12 cellular contexts compared by ENCODE assay signal in the genomic region with DNA sequence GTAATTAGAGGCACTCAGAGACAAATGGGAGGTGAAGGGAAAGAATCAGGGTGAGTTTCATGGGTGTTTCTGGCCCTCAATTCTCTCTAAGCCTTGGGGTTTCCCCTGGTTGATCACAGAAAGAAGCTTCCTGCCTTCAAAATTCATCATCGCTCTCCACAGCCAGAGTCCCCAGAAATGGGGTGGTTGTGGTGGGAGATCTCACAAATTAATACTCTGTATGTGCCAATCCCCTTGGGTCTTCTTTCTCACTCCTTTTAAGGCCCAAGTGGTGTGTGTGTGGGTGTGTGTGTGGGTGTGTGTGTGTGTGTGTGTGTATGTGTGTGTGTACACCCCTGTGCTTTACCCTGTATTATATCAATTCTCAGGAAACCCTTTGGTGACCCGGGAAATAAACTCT. TPM values are rescaled to one million over a fixed set of nuclear protein-coding genes. Genes with fewer than 3 reads are reported as not detected.
A peak's percentile ranks its signal among the peaks of the same experiment; 100 is the strongest.
DNase-seq lines count a peak whose midpoint lies in the region; ATAC-seq and TF ChIP-seq lines count a peak whose summit lies in the region.
"Had no signal": no experiment of that assay in that cellular context is flagged by ENCODE, and none has a peak within 500 bp of the region (broad histone marks: within the 10 kb centered on the region; RNA-seq: fewer than 3 reads in every experiment).

No MANE protein-coding gene starts in this region.

- DNase-seq in activated T-cell treated with anti-CD3 and anti-CD28 coated beads for 24 hours (ENCODE audit: low read depth) (peak; percentile 42), left lobe of liver (ENCODE audit: low spot score) (peak; percentile 6), GDM1 (lab: John Stamatoyannopoulos, UW) (no peak), SW 1271 (lab: John Stamatoyannopoulos, UW) (no peak), NCI-H2171 treated with DMSO at 0.1 percent for 48 hours (lab: John Stamatoyannopoulos, UW) (no peak), kidney glomerular epithelial cell (lab: John Stamatoyannopoulos, UW) (no peak)
- DNase-seq in stimulated activated naive CD4-positive, alpha-beta T cell (lab: John Stamatoyannopoulos, UW), result peak in 5 of 6 experiments; percentile 21 to 38 (median 27)
- DNase-seq: amygdala, erythroblast, KG1, NCI-H345 had no signal

- peaks cover 20% of the 10 kb centered on the region for H3K4me1 ChIP-seq in OCI-LY1 (ENCODE audit: insufficient read depth, low read length, severe bottlenecking)

- H3K9ac ChIP-seq in OCI-LY1 (ENCODE audit: low read length), result no peak overlapping the region

- H3K9me2 ChIP-seq in OCI-LY1 (ENCODE audit: low read depth, low read length), result no peaks in the 10 kb centered on the region

- peaks cover 13% of the 10 kb centered on the region for H3K9me3 ChIP-seq in OCI-LY1 (ENCODE audit: low read length)

- H3F3A ChIP-seq in OCI-LY1 (ENCODE audit: insufficient read depth, low read length), result 0 out of 2 replicates have a peak, but pooled peaks cover 7% of the 10 kb centered on the region

- no peak for TF ChIP-seq CTCF in OCI-LY1 (IDR thresholded peaks at IDR 0.05; ENCODE audit: low read length)

- no peak overlapping the region for H3K4me2 ChIP-seq in OCI-LY1 (ENCODE audit: low read length)

- no peaks in the 10 kb centered on the region for H4K20me1 ChIP-seq in OCI-LY1 (ENCODE audit: insufficient read depth, low read length)

- peak overlapping the region; percentile 58 for H3K27ac ChIP-seq in OCI-LY1 (ENCODE audit: low read depth, low read length, poor library complexity, severe bottlenecking)

- H2AFZ ChIP-seq in OCI-LY1 (ENCODE audit: low read length), result no peak overlapping the region

- no peak for ATAC-seq in left lobe of liver

- no peaks in the 10 kb centered on the region for H3K27me3 ChIP-seq in OCI-LY1 (ENCODE audit: insufficient read depth, low read length)

- H3K79me2 ChIP-seq in OCI-LY1 (ENCODE audit: insufficient read depth, low read length), result no peaks in the 10 kb centered on the region

- H3K4me3 ChIP-seq in OCI-LY1 (ENCODE audit: low read depth, low read length, poor library complexity, severe bottlenecking), result no peak overlapping the region

- H3K36me3 ChIP-seq in OCI-LY1 (ENCODE audit: insufficient read depth, low read length), result peaks cover 18% of the 10 kb centered on the region

RNA-seq across cellular contexts. Expression of gene FCGBP, which starts 2.7 kb away (rescaled TPM):
- 7.3 TPM for total RNA-seq in left lobe of liver

RNA-seq across cellular contexts. Expression of gene PSMC4, which starts 33.9 kb away (rescaled TPM):
- total RNA-seq in left lobe of liver, result 47.9 TPM

RNA-seq across cellular contexts. Expression of gene ZNF546, which starts 59.8 kb away (rescaled TPM):
- 4.7 TPM for total RNA-seq in left lobe of liver

Comparison
In these comparisons a context has a peak if more than half of its experiments do, and no peak if none do; other contexts are left out.
1. DNase-seq: peak in activated T-cell treated with anti-CD3 and anti-CD28 coated beads for 24 hours (single experiment), left lobe of liver (single experiment) and stimulated activated naive CD4-positive, alpha-beta T cell (5 of 6); none in GDM1 (single experiment), SW 1271 (0 of 2), NCI-H2171 treated with DMSO at 0.1 percent for 48 hours (single experiment) and kidney glomerular epithelial cell (single experiment).